ENCODE assay signal across 8 cellular contexts in genomic region chr15:80695099-80695910, GRCh38. TPM values are rescaled to one million over a fixed set of nuclear protein-coding genes. Genes with fewer than 3 reads are reported as not detected.
DNase-seq lines count a peak whose midpoint lies in the region; ATAC-seq and TF ChIP-seq lines count a peak whose summit lies in the region.

Gene ABHD17C, plus strand, starts transcription at chr15:80695310. Its CDS starts 120 bp downstream, at chr15:80695430.

- H3K4me1 ChIP-seq in osteoblast (ENCODE audit: insufficient read depth, low read length), result peaks cover 23% of the 10 kb centered on the region

- no peaks in the 10 kb centered on the region for H3K36me3 ChIP-seq in osteoblast (ENCODE audit: insufficient read depth, low read length)

- H3K9me3 ChIP-seq in osteoblast (ENCODE audit: low read depth, low read length), result no peaks in the 10 kb centered on the region

- peak within 1 kb of the TSS; percentile 84 for H3K4me3 ChIP-seq in osteoblast (ENCODE audit: insufficient read depth, low read length)

- intact Hi-C loops in Right ventricle myocardium superior (cut with DNase I), result no loop called here

- H4K20me1 ChIP-seq in osteoblast (ENCODE audit: insufficient read depth, low read length), result peaks cover 34% of the 10 kb centered on the region

- H3K27ac Mint-ChIP-seq in activated naive CD8-positive, alpha-beta T cell treated with anti-CD3 and anti-CD28 coated beads for 36 hours, result peak within 1 kb of the TSS; percentile 78

- H2AFZ ChIP-seq in osteoblast (ENCODE audit: low read length), result peak within 1 kb of the TSS; percentile 71

- H3K27ac ChIP-seq in C4-2B (peak within 1 kb of the TSS; percentile 90), osteoblast (ENCODE audit: low read depth, low read length) (peak within 1 kb of the TSS; percentile 39)

- DNase-seq in activated naive CD8-positive, alpha-beta T cell treated with anti-CD3 and anti-CD28 coated beads for 36 hours, result peak; percentile 60
- DNase-seq in Right ventricle myocardium superior (peak; percentile 76), osteoblast (ENCODE audit: insufficient read length, low spot score, missing footprints) (peak; percentile 97), DMS79 treated with DMSO at 0.1 percent for 48 hours (lab: John Stamatoyannopoulos, UW) (no peak)

- H3K27me3 ChIP-seq in osteoblast (ENCODE audit: insufficient read depth, low read length), result no peaks in the 10 kb centered on the region

- TF ChIP-seq CTCF in C4-2B (conservative IDR thresholded peaks at IDR 0.05), result no peak
- no peak for TF ChIP-seq CTCF in osteoblast (IDR thresholded peaks at IDR 0.05; ENCODE audit: extremely low read depth, low read depth, low read length)

- peaks cover 23% of the 10 kb centered on the region for H3K4me1 Mint-ChIP-seq in activated naive CD8-positive, alpha-beta T cell treated with anti-CD3 and anti-CD28 coated beads for 36 hours

- H3K4me2 ChIP-seq in osteoblast (ENCODE audit: insufficient read depth, low read length), result peak within 1 kb of the TSS; percentile 90

- no peaks in the 10 kb centered on the region for H3K9me3 Mint-ChIP-seq in activated naive CD8-positive, alpha-beta T cell treated with anti-CD3 and anti-CD28 coated beads for 36 hours

- TF ChIP-seq POLR2A in Raji (IDR thresholded peaks at IDR 0.05; ENCODE audit: insufficient read depth, low read depth, low read length), result peak; percentile 39; the same call in 1 of the 2 replicates

- peaks cover 4% of the 10 kb centered on the region for H3K27me3 Mint-ChIP-seq in activated naive CD8-positive, alpha-beta T cell treated with anti-CD3 and anti-CD28 coated beads for 36 hours

- H3K4me3 Mint-ChIP-seq in activated naive CD8-positive, alpha-beta T cell treated with anti-CD3 and anti-CD28 coated beads for 36 hours, result peak within 1 kb of the TSS; percentile 89

- H3K79me2 ChIP-seq in osteoblast (ENCODE audit: insufficient read depth, low read length), result peaks cover 45% of the 10 kb centered on the region

- H3K36me3 Mint-ChIP-seq in activated naive CD8-positive, alpha-beta T cell treated with anti-CD3 and anti-CD28 coated beads for 36 hours, result peaks cover 7% of the 10 kb centered on the region

- ATAC-seq in GM19372 (IDR thresholded peaks at IDR 0.05; ENCODE audit: low read depth, unreplicated experiment) (peak; percentile 79), HG03469 (IDR thresholded peaks at IDR 0.05; ENCODE audit: unreplicated experiment) (peak; percentile 44), Right ventricle myocardium superior (ENCODE audit: poor library complexity) (peak; percentile 87)

RNA-seq across cellular contexts. Expression of gene ABHD17C, which starts in this region (rescaled TPM):
- 1 to 10 TPM; 6.0 to 6.9 TPM for total RNA-seq in activated naive CD8-positive, alpha-beta T cell treated with anti-CD3 and anti-CD28 coated beads for 36 hours
- total RNA-seq in Right ventricle myocardium superior (8.0 TPM), osteoblast (11.5 and 11.6 TPM in 2 replicates)
